ENCODE assay signal across 10 cellular contexts in genomic region chr3:176814252-176814651, GRCh38.
DNase-seq lines count a peak whose midpoint lies in the region; ATAC-seq and TF ChIP-seq lines count a peak whose summit lies in the region.
"Had no signal": no experiment of that assay in that cellular context is flagged by ENCODE, and none has a peak within 500 bp of the region (broad histone marks: within the 10 kb centered on the region; RNA-seq: fewer than 3 reads in every experiment).

No MANE protein-coding gene starts in this region.

- H3K23ac ChIP-seq in mesendoderm (ENCODE audit: low read length) = no peak overlapping the region

- no peak overlapping the region for H2AK5ac ChIP-seq in mesendoderm (ENCODE audit: low read length)

- DNase-seq in NCI-H82 treated with DMSO at 0.1 percent for 48 hours (lab: John Stamatoyannopoulos, UW; ENCODE audit: unreplicated experiment) (peak; percentile 10), dermis blood vessel endothelial cell (peak; percentile 23), mesendoderm (peak; percentile 94), immature natural killer cell (no peak)
- DNase-seq in CD4-positive, alpha-beta memory T cell = no peak

- no peak overlapping the region for H3K27ac Mint-ChIP-seq in CD4-positive, alpha-beta memory T cell
- H3K27ac Mint-ChIP-seq in immature natural killer cell = no peak overlapping the region
- H3K27ac Mint-ChIP-seq: T-helper 1 cell treated with Interleukin-12 subunit alpha and Interleukin-12 subunit beta and Interleukin-4 antibody, amounts not matched to agents 30 μg/mL and 1 μg/mL, for 36 hours had no signal

- no peak overlapping the region for H4K8ac ChIP-seq in mesendoderm (ENCODE audit: low read depth, low read length)

- H3K79me1 ChIP-seq in mesendoderm (ENCODE audit: low read length) = no peaks in the 10 kb centered on the region

- peaks cover 2% of the 10 kb centered on the region for H3K4me1 ChIP-seq in mesendoderm (ENCODE audit: control insufficient read depth, low read depth, low read length)
- H3K4me1 ChIP-seq in CD4-positive, alpha-beta memory T cell (ENCODE audit: insufficient read depth, low read length) = no peaks in the 10 kb centered on the region

- no peak overlapping the region for H4K5ac ChIP-seq in mesendoderm (ENCODE audit: low read length)

- H3K4me3 ChIP-seq in mesendoderm (ENCODE audit: low read length) = no peak overlapping the region
- H3K4me3 ChIP-seq in CD4-positive, alpha-beta memory T cell (ENCODE audit: low read length in 2 of 2) = no peak overlapping the region
- H3K4me3 ChIP-seq: skin epidermis had no signal

- no peaks in the 10 kb centered on the region for H3K36me3 ChIP-seq in mesendoderm (ENCODE audit: control insufficient read depth, insufficient read depth, low read length)
- no peaks in the 10 kb centered on the region for H3K36me3 ChIP-seq in CD4-positive, alpha-beta memory T cell (ENCODE audit: insufficient read depth, low read length)

- H3K79me2 ChIP-seq in mesendoderm (ENCODE audit: control insufficient read depth, insufficient read depth, low read length) = no peaks in the 10 kb centered on the region

- POLR2A ChIA-PET in CD4-positive, alpha-beta memory T cell (lab: Charles Lee; ENCODE audit: partially characterized antibody) = no interaction called here

- CTCF ChIA-PET in CD4-positive, alpha-beta memory T cell (lab: Charles Lee; ENCODE audit: partially characterized antibody) = no interaction called here

- H2BK15ac ChIP-seq in mesendoderm (replicated peaks; ENCODE audit: low read depth) = no peak overlapping the region

- no peak overlapping the region for H3K56ac ChIP-seq in mesendoderm (ENCODE audit: low read length)

- WGBS in mesendoderm (ENCODE audit: extremely low coverage, insufficient coverage, low lambda C conversion rate) = no CpG with 5 or more reads among the region's 12 CpGs

- H3K9me3 Mint-ChIP-seq in CD4-positive, alpha-beta memory T cell = peaks cover 0 to 3% (median 0%) of the 10 kb centered on the region in 8 donors
- H3K9me3 Mint-ChIP-seq in immature natural killer cell = peaks cover 0 to 10% (median under 1%) of the 10 kb centered on the region in 6 donors
- H3K9me3 Mint-ChIP-seq: T-helper 1 cell treated with Interleukin-12 subunit alpha and Interleukin-12 subunit beta and Interleukin-4 antibody, amounts not matched to agents 30 μg/mL and 1 μg/mL, for 36 hours had no signal

- no peak overlapping the region for H3K4me3 Mint-ChIP-seq in CD4-positive, alpha-beta memory T cell
- H3K4me3 Mint-ChIP-seq in immature natural killer cell = no peak overlapping the region
- H3K4me3 Mint-ChIP-seq: T-helper 1 cell treated with Interleukin-12 subunit alpha and Interleukin-12 subunit beta and Interleukin-4 antibody, amounts not matched to agents 30 μg/mL and 1 μg/mL, for 36 hours had no signal

- no peaks in the 10 kb centered on the region for H3K9me3 ChIP-seq in CD4-positive, alpha-beta memory T cell (ENCODE audit: control insufficient read depth in 1 of 2, low read length in 2 of 2)

- no peak overlapping the region for H3K9ac ChIP-seq in mesendoderm (ENCODE audit: low read length)

- H3K4me1 Mint-ChIP-seq in CD4-positive, alpha-beta memory T cell = no peaks in the 10 kb centered on the region
- H3K4me1 Mint-ChIP-seq in immature natural killer cell = no peaks in the 10 kb centered on the region

- no peak overlapping the region for H3K4ac ChIP-seq in mesendoderm (ENCODE audit: low read depth, low read length)

- no peak overlapping the region for H3K18ac ChIP-seq in mesendoderm (ENCODE audit: low read length)

- no peaks in the 10 kb centered on the region for H3K27me3 ChIP-seq in mesendoderm (ENCODE audit: insufficient read depth, low read length, poor library complexity)
- H3K27me3 ChIP-seq in CD4-positive, alpha-beta memory T cell (ENCODE audit: insufficient read depth, low read length) = no peaks in the 10 kb centered on the region

- H2BK5ac ChIP-seq in mesendoderm (ENCODE audit: low read length) = no peak overlapping the region

- intact Hi-C loops in CD4-positive, alpha-beta memory T cell (cut with micrococcal nuclease) = no loop called here

- H3K27ac ChIP-seq in C4-2B (no peak overlapping the region), mesendoderm (ENCODE audit: low read depth, low read length) (no peak overlapping the region)
- no peak overlapping the region for H3K27ac ChIP-seq in CD4-positive, alpha-beta memory T cell (ENCODE audit: low read depth, low read length)
- H3K27ac ChIP-seq: skin epidermis had no signal

- H3K27me3 Mint-ChIP-seq in CD4-positive, alpha-beta memory T cell = peaks cover 0 to 1% of the 10 kb centered on the region in 2 donors
- H3K27me3 Mint-ChIP-seq in immature natural killer cell (ENCODE audit: low read depth in 3 of 3) = peaks cover 0 to 3% (median 0%) of the 10 kb centered on the region in 3 donors

- peak; percentile 96 for ATAC-seq in GM18867 (IDR thresholded peaks at IDR 0.05; ENCODE audit: unreplicated experiment)
- peak; percentile 92 for ATAC-seq in HG02943 (IDR thresholded peaks at IDR 0.05; ENCODE audit: low read depth, unreplicated experiment)

- H2BK120ac ChIP-seq in mesendoderm (ENCODE audit: low read depth, low read length) = no peak overlapping the region

- H3K4me2 ChIP-seq in mesendoderm (ENCODE audit: low read length) = no peak overlapping the region

- TF ChIP-seq CTCF in C4-2B (conservative IDR thresholded peaks at IDR 0.05) = peak; percentile 37

- H3K36me3 Mint-ChIP-seq in CD4-positive, alpha-beta memory T cell = no peaks in the 10 kb centered on the region
- no peaks in the 10 kb centered on the region for H3K36me3 Mint-ChIP-seq in immature natural killer cell

Comparison
In these comparisons a context has a peak if more than half of its experiments do, and no peak if none do; other contexts are left out.
1. DNase-seq: peak in NCI-H82 treated with DMSO at 0.1 percent for 48 hours (single experiment), dermis blood vessel endothelial cell (single experiment) and mesendoderm (single experiment); none in CD4-positive, alpha-beta memory T cell (0 of 5) and immature natural killer cell (0 of 3).